Comparison of ENCODE assay signal across 12 cellular contexts in genomic region chr19:29806098-29806866, GRCh38. TPM values are rescaled to one million over a fixed set of nuclear protein-coding genes. Genes with fewer than 3 reads are reported as not detected.
DNase-seq lines count a peak whose midpoint lies in the region; ATAC-seq and TF ChIP-seq lines count a peak whose summit lies in the region.
"Had no signal": no experiment of that assay in that cellular context is flagged by ENCODE, and none has a peak within 500 bp of the region (broad histone marks: within the 10 kb centered on the region; RNA-seq: fewer than 3 reads in every experiment).

No MANE protein-coding gene starts in this region.

- no peaks in the 10 kb centered on the region for H3K36me3 ChIP-seq in gastroesophageal sphincter
- H3K36me3 ChIP-seq: upper lobe of left lung had no signal

- TF ChIP-seq EP300 in gastroesophageal sphincter (IDR thresholded peaks at IDR 0.05): no peak

- ATAC-seq in gastroesophageal sphincter (peak; percentile 53), HG02981 (IDR thresholded peaks at IDR 0.05; ENCODE audit: unreplicated experiment) (no peak)

- no peak for TF ChIP-seq CTCF in gastroesophageal sphincter (IDR thresholded peaks at IDR 0.05)

- no peak overlapping the region for H3K27ac ChIP-seq in gastroesophageal sphincter
- H3K27ac ChIP-seq: 22Rv1, upper lobe of left lung had no signal

- H3K4me3 ChIP-seq in gastroesophageal sphincter: no peak overlapping the region
- H3K4me3 ChIP-seq: upper lobe of left lung had no signal

- intact Hi-C loops in posterior vena cava (cut with DNase I): no loop called here

- no peak for TF ChIP-seq POLR2A in gastroesophageal sphincter (IDR thresholded peaks at IDR 0.05)

- H3K27me3 ChIP-seq in gastroesophageal sphincter: no peaks in the 10 kb centered on the region
- H3K27me3 ChIP-seq: upper lobe of left lung had no signal

- WGBS in gastroesophageal sphincter (ENCODE audit: low coverage in 1 of 2), 2 donors: 71% methylated on average over 5 of the region's 10 CpGs; no CpG with 5 or more reads in 1 of the 2 donors

- peaks cover 0 to 8% (median 0%) of the 10 kb centered on the region in 3 donors for H3K4me1 ChIP-seq in gastroesophageal sphincter

- DNase-seq in DMS153 (lab: John Stamatoyannopoulos, UW) (peak; percentile 17), DMS153 treated with DMSO at 0.1 percent for 48 hours (lab: John Stamatoyannopoulos, UW; ENCODE audit: unreplicated experiment) (no peak), SK-N-DZ (ENCODE audit: low spot score) (peak; percentile 86), posterior vena cava (ENCODE audit: low spot score) (peak; percentile 91)
- DNase-seq in central memory CD4-positive, alpha-beta T cell: no peak
- DNase-seq in stimulated activated CD4-positive, alpha-beta T cell treated with anti-CD3 and anti-CD28 coated beads, Interleukin-1b, Interleukin-23, amount 100 ng/mL, for 48 hours: no peak
- DNase-seq: activated gamma-delta T cell, NCI-H1105 treated with DMSO at 0.1 percent for 48 hours had no signal

- no peaks in the 10 kb centered on the region for H3K9me3 ChIP-seq in gastroesophageal sphincter
- H3K9me3 ChIP-seq: upper lobe of left lung had no signal

RNA-seq across cellular contexts. Expression of gene CCNE1, which starts 5.5 kb away (rescaled TPM):
- 26.2 and 28.0 TPM in 2 replicates for polyA plus RNA-seq in SK-N-DZ (2014; cell fraction: cytosol; rRNA removed)
- 48.9 and 64.6 TPM in 2 replicates for polyA plus RNA-seq in SK-N-DZ (2014; cell fraction: nucleus; rRNA removed)
- total RNA-seq in gastroesophageal sphincter (1 to 10 TPM; 1.5 to 5.0 (median 2.9) TPM), posterior vena cava (1 to 10 TPM in 1 of 2 donors, under 1 TPM in 1; 0.71 to 1.0 TPM)

Comparison
In these comparisons a context has a peak if more than half of its experiments do, and no peak if none do; other contexts are left out.
1. DNase-seq: peak in DMS153 (single experiment), SK-N-DZ (single experiment) and posterior vena cava (single experiment); none in DMS153 treated with DMSO at 0.1 percent for 48 hours (single experiment), central memory CD4-positive, alpha-beta T cell (single experiment) and stimulated activated CD4-positive, alpha-beta T cell treated with anti-CD3 and anti-CD28 coated beads, Interleukin-1b, Interleukin-23, amount 100 ng/mL, for 48 hours (single experiment).